In genomic region chr5:141051526-141051876, GRCh38 we compare ENCODE assay signal across 1 cellular context.
TF ChIP-seq lines count a peak whose summit lies in the region.

No MANE protein-coding gene starts in this region.

TF ChIP-seq in HepG2, 621 proteins besides CTCF, POLR2A, EP300 and RAD21:
- TF ChIP-seq FOXO1 (CRISPR knock-in tag; IDR thresholded peaks at IDR 0.05) = no peak
- TF ChIP-seq MBD4 (IDR thresholded peaks at IDR 0.05; ENCODE audit: borderline replicate concordance, low read length) = no peak
- no peak for TF ChIP-seq HMG20A (CRISPR knock-in tag; IDR thresholded peaks at IDR 0.05; ENCODE audit: borderline replicate concordance)
- TF ChIP-seq, protein P1, sequence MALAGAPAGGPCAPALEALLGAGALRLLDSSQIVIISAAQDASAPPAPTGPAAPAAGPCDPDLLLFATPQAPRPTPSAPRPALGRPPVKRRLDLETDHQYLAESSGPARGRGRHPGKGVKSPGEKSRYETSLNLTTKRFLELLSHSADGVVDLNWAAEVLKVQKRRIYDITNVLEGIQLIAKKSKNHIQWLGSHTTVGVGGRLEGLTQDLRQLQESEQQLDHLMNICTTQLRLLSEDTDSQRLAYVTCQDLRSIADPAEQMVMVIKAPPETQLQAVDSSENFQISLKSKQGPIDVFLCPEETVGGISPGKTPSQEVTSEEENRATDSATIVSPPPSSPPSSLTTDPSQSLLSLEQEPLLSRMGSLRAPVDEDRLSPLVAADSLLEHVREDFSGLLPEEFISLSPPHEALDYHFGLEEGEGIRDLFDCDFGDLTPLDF (CRISPR knock-in tag; IDR thresholded peaks at IDR 0.05) = no peak
- TF ChIP-seq HMG20B (CRISPR knock-in tag; conservative IDR thresholded peaks at IDR 0.05) = no peak
- TF ChIP-seq STAT5B (CRISPR knock-in tag; IDR thresholded peaks at IDR 0.05) = no peak
- no peak for TF ChIP-seq ZBTB26 (CRISPR knock-in tag; IDR thresholded peaks at IDR 0.05; ENCODE audit: borderline replicate concordance)
- TF ChIP-seq AHR (CRISPR knock-in tag; IDR thresholded peaks at IDR 0.05) = no peak
- no peak for TF ChIP-seq NRL (CRISPR knock-in tag; IDR thresholded peaks at IDR 0.05; ENCODE audit: borderline replicate concordance)
- no peak for TF ChIP-seq ZNF34 (CRISPR knock-in tag; IDR thresholded peaks at IDR 0.05; ENCODE audit: borderline replicate concordance)
- TF ChIP-seq, protein P2, sequence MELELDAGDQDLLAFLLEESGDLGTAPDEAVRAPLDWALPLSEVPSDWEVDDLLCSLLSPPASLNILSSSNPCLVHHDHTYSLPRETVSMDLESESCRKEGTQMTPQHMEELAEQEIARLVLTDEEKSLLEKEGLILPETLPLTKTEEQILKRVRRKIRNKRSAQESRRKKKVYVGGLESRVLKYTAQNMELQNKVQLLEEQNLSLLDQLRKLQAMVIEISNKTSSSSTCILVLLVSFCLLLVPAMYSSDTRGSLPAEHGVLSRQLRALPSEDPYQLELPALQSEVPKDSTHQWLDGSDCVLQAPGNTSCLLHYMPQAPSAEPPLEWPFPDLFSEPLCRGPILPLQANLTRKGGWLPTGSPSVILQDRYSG (CRISPR knock-in tag; IDR thresholded peaks at IDR 0.05) = no peak
